ENCODE assay signal across 8 cellular contexts in genomic region chr5:60668715-60669304, GRCh38. TPM values are rescaled to one million over a fixed set of nuclear protein-coding genes. Genes with fewer than 3 reads are reported as not detected.
DNase-seq lines count a peak whose midpoint lies in the region; ATAC-seq and TF ChIP-seq lines count a peak whose summit lies in the region.

No MANE protein-coding gene starts in this region.

- H3K27me3 ChIP-seq in aorta (ENCODE audit: control insufficient read depth in 1 of 2, insufficient read depth in 2 of 2, low read length in 1 of 2), result no peaks in the 10 kb centered on the region

- H3K4me1 ChIP-seq in aorta (ENCODE audit: control insufficient read depth in 1 of 2, insufficient read depth in 2 of 2, low read length in 2 of 2), result no peaks in the 10 kb centered on the region

- intact Hi-C loops in aorta (cut with DNase I), result loop anchor here in 1 of 2 donors (5.0 kb wide), 1 partner anchor 857 kb away; no protein-coding TSS in a partner anchor

- no peaks in the 10 kb centered on the region for H3K9me3 ChIP-seq in aorta (ENCODE audit: control insufficient read depth, low read length)

- H3K4me3 ChIP-seq in coronary artery (no peak overlapping the region), aorta (ENCODE audit: low read length in 2 of 2) (no peak overlapping the region)

- DNase-seq in NCI-H2196 (lab: John Stamatoyannopoulos, UW; ENCODE audit: unreplicated experiment) (peak; percentile 28), NCI-H2196 treated with DMSO at 0.1 percent for 48 hours (lab: John Stamatoyannopoulos, UW; ENCODE audit: unreplicated experiment) (no peak), NAMALWA (ENCODE audit: low spot score) (peak; percentile 53), coronary artery (ENCODE audit: low spot score) (no peak), osteocyte (ENCODE audit: extremely low spot score, unreplicated experiment) (no peak), aorta (no peak)
- DNase-seq in stimulated activated CD4-positive, alpha-beta T cell treated with anti-CD3 and anti-CD28 coated beads, Interleukin-4, amount 100 ng/mL, for 1 hour, result no peak

- peaks cover 5% of the 10 kb centered on the region for H3K4me1 Mint-ChIP-seq in osteocyte (ENCODE audit: unreplicated experiment)

- no peak overlapping the region for H3K27ac ChIP-seq in coronary artery
- no peak overlapping the region for H3K27ac ChIP-seq in aorta (ENCODE audit: low read depth in 1 of 2, low read length in 2 of 2)

- H3K36me3 Mint-ChIP-seq in osteocyte (ENCODE audit: unreplicated experiment), result no peaks in the 10 kb centered on the region

- H3K9me3 Mint-ChIP-seq in osteocyte (ENCODE audit: unreplicated experiment), result no peaks in the 10 kb centered on the region

- no peak for ATAC-seq in aorta (ENCODE audit: low FRiP score)
- ATAC-seq in GM21825 (IDR thresholded peaks at IDR 0.05; ENCODE audit: unreplicated experiment), result no peak

- H3K4me3 Mint-ChIP-seq in osteocyte (ENCODE audit: unreplicated experiment), result no peak overlapping the region

- no peaks in the 10 kb centered on the region for H3K27me3 Mint-ChIP-seq in osteocyte (ENCODE audit: unreplicated experiment)

- H3K27ac Mint-ChIP-seq in osteocyte (ENCODE audit: unreplicated experiment), result no peak overlapping the region

- no peaks in the 10 kb centered on the region for H3K36me3 ChIP-seq in aorta (ENCODE audit: control insufficient read depth in 1 of 2, insufficient read depth in 2 of 2, low read length in 1 of 2)

- TF ChIP-seq CTCF in coronary artery (IDR thresholded peaks at IDR 0.05), result peak; percentile 59
- peak; percentile 70 for TF ChIP-seq CTCF in osteocyte (IDR thresholded peaks at IDR 0.05)

RNA-seq across cellular contexts. Expression of gene DEPDC1B, which starts 31.2 kb away (rescaled TPM):
- total RNA-seq in osteocyte (1.7 and 1.9 TPM in 2 replicates), aorta (1 to 10 TPM in 1 of 2 donors, under 1 TPM in 1; 0.48 to 1.3 TPM)
- 1 to 10 TPM in 1 of 2 donors, not detected in 1; 2.1 TPM for polyA plus RNA-seq in aorta

Comparison
In these comparisons a context has a peak if more than half of its experiments do, and no peak if none do; other contexts are left out.
1. DNase-seq: peak in NCI-H2196 (single experiment) and NAMALWA (single experiment); none in NCI-H2196 treated with DMSO at 0.1 percent for 48 hours (single experiment), coronary artery (single experiment), osteocyte (single experiment), stimulated activated CD4-positive, alpha-beta T cell treated with anti-CD3 and anti-CD28 coated beads, Interleukin-4, amount 100 ng/mL, for 1 hour (single experiment) and aorta (0 of 2).